In the genomic region with DNA sequence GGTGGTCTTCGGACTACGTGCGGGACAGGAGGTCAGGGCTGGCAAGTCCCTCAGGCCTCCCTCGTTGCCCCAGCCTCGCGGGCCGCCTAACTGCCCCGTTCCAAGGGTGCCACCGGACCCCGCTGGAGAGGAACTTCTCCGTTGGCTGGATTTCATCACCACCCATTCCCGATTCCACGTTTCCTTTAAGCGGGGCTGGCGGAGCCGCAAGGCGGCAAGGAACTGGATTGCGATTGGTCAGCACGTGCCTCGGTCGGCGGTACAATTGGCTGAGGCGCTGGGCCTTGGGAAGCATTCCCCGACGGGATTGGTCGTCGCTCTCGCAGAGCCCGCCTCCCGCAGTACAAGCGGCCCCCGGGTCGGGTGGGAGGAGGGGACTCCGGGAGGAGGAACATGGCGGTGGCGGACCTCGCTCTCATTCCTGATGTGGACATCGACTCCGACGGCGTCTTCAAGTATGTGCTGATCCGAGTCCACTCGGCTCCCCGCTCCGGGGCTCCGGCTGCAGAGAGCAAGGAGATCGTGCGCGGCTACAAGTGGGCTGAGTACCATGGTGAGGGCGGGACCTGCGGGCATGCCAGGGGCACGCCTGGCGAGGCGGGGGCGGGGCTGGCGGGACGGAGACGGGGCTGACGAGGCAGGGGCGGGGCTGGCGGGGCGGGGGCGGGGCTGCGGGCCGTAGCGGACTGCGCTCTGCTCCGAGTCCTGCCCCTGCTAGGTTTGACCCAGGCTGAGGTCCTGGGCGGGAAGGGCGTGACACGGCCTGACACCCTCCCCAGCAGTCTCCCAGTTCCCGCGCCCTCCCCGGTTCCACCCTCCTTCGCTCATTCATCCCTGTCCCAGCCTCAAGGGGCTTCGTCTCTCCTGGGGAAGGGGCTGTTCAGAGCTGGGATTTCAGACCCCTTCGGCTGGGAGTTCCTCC, we compare ENCODE assay signal across 1 cellular context.
TF ChIP-seq lines count a peak whose summit lies in the region.

A gene (plus strand): TSS at position 372 of the 922 bp plus-strand sequence. CDS start 22 bp downstream, at position 394.

TF ChIP-seq in K562, 482 proteins besides CTCF, POLR2A, EP300 and RAD21 (continued from another document and continues in another):
- TF ChIP-seq HCFC1 (IDR thresholded peaks at IDR 0.05; ENCODE audit: low read depth, low read length), result peak; percentile 63
- TF ChIP-seq ZNF668 (CRISPR knock-in tag; IDR thresholded peaks at IDR 0.05), result no peak
- TF ChIP-seq, protein P1, sequence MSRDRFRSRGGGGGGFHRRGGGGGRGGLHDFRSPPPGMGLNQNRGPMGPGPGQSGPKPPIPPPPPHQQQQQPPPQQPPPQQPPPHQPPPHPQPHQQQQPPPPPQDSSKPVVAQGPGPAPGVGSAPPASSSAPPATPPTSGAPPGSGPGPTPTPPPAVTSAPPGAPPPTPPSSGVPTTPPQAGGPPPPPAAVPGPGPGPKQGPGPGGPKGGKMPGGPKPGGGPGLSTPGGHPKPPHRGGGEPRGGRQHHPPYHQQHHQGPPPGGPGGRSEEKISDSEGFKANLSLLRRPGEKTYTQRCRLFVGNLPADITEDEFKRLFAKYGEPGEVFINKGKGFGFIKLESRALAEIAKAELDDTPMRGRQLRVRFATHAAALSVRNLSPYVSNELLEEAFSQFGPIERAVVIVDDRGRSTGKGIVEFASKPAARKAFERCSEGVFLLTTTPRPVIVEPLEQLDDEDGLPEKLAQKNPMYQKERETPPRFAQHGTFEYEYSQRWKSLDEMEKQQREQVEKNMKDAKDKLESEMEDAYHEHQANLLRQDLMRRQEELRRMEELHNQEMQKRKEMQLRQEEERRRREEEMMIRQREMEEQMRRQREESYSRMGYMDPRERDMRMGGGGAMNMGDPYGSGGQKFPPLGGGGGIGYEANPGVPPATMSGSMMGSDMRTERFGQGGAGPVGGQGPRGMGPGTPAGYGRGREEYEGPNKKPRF (IDR thresholded peaks at IDR 0.05; ENCODE audit: low read depth, low read length), result no peak
- TF ChIP-seq, protein P2, sequence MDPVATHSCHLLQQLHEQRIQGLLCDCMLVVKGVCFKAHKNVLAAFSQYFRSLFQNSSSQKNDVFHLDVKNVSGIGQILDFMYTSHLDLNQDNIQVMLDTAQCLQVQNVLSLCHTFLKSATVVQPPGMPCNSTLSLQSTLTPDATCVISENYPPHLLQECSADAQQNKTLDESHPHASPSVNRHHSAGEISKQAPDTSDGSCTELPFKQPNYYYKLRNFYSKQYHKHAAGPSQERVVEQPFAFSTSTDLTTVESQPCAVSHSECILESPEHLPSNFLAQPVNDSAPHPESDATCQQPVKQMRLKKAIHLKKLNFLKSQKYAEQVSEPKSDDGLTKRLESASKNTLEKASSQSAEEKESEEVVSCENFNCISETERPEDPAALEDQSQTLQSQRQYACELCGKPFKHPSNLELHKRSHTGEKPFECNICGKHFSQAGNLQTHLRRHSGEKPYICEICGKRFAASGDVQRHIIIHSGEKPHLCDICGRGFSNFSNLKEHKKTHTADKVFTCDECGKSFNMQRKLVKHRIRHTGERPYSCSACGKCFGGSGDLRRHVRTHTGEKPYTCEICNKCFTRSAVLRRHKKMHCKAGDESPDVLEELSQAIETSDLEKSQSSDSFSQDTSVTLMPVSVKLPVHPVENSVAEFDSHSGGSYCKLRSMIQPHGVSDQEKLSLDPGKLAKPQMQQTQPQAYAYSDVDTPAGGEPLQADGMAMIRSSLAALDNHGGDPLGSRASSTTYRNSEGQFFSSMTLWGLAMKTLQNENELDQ (CRISPR knock-in tag; IDR thresholded peaks at IDR 0.05; ENCODE audit: borderline replicate concordance), result no peak
- TF ChIP-seq, protein P3, sequence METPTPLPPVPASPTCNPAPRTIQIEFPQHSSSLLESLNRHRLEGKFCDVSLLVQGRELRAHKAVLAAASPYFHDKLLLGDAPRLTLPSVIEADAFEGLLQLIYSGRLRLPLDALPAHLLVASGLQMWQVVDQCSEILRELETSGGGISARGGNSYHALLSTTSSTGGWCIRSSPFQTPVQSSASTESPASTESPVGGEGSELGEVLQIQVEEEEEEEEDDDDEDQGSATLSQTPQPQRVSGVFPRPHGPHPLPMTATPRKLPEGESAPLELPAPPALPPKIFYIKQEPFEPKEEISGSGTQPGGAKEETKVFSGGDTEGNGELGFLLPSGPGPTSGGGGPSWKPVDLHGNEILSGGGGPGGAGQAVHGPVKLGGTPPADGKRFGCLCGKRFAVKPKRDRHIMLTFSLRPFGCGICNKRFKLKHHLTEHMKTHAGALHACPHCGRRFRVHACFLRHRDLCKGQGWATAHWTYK (CRISPR knock-in tag; IDR thresholded peaks at IDR 0.05), result peak; percentile 58; the same call in 1 of the 2 replicates
- TF ChIP-seq HNRNPLL (IDR thresholded peaks at IDR 0.05; ENCODE audit: low read depth, low read length, poor library complexity, severe bottlenecking), result peak; percentile 30
- TF ChIP-seq KLF6 (CRISPR knock-in tag; IDR thresholded peaks at IDR 0.05; ENCODE audit: borderline replicate concordance), result no peak
- no peak for TF ChIP-seq CBFB (CRISPR knock-in tag; IDR thresholded peaks at IDR 0.05)
- no peak for TF ChIP-seq ZNF174 (CRISPR knock-in tag; IDR thresholded peaks at IDR 0.05)
- TF ChIP-seq BRCA1 (IDR thresholded peaks at IDR 0.05), result no peak
- no peak for TF ChIP-seq BRCA1 (CRISPR knock-in tag; IDR thresholded peaks at IDR 0.05)
- peak; percentile 15; the same call in 1 of the 2 replicates for TF ChIP-seq ZBTB7A (IDR thresholded peaks at IDR 0.05; ENCODE audit: borderline replicate concordance, control insufficient read depth, low read depth, low read length)
- TF ChIP-seq, protein P4, sequence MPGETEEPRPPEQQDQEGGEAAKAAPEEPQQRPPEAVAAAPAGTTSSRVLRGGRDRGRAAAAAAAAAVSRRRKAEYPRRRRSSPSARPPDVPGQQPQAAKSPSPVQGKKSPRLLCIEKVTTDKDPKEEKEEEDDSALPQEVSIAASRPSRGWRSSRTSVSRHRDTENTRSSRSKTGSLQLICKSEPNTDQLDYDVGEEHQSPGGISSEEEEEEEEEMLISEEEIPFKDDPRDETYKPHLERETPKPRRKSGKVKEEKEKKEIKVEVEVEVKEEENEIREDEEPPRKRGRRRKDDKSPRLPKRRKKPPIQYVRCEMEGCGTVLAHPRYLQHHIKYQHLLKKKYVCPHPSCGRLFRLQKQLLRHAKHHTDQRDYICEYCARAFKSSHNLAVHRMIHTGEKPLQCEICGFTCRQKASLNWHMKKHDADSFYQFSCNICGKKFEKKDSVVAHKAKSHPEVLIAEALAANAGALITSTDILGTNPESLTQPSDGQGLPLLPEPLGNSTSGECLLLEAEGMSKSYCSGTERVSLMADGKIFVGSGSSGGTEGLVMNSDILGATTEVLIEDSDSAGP (CRISPR knock-in tag; IDR thresholded peaks at IDR 0.05), result peak; percentile 95
- peak; percentile 65; the same call in 1 of the 2 replicates for TF ChIP-seq ESRRA (IDR thresholded peaks at IDR 0.05; ENCODE audit: borderline replicate concordance, low read depth)
- peak; percentile 15; the same call in 1 of the 2 replicates for TF ChIP-seq ARID1B (IDR thresholded peaks at IDR 0.05)
- TF ChIP-seq, protein P5, sequence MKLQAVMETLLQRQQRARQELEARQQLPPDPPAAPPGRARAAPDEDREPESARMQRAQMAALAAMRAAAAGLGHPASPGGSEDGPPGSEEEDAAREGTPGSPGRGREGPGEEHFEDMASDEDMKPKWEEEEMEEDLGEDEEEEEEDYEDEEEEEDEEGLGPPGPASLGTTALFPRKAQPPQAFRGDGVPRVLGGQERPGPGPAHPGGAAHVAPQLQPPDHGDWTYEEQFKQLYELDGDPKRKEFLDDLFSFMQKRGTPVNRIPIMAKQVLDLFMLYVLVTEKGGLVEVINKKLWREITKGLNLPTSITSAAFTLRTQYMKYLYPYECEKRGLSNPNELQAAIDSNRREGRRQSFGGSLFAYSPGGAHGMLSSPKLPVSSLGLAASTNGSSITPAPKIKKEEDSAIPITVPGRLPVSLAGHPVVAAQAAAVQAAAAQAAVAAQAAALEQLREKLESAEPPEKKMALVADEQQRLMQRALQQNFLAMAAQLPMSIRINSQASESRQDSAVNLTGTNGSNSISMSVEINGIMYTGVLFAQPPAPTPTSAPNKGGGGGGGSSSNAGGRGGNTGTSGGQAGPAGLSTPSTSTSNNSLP (IDR thresholded peaks at IDR 0.05; ENCODE audit: borderline replicate concordance, low read depth, low read length), result no peak
- TF ChIP-seq STAG1 (CRISPR knock-in tag; IDR thresholded peaks at IDR 0.05; ENCODE audit: borderline replicate concordance), result no peak
- TF ChIP-seq, protein P6, sequence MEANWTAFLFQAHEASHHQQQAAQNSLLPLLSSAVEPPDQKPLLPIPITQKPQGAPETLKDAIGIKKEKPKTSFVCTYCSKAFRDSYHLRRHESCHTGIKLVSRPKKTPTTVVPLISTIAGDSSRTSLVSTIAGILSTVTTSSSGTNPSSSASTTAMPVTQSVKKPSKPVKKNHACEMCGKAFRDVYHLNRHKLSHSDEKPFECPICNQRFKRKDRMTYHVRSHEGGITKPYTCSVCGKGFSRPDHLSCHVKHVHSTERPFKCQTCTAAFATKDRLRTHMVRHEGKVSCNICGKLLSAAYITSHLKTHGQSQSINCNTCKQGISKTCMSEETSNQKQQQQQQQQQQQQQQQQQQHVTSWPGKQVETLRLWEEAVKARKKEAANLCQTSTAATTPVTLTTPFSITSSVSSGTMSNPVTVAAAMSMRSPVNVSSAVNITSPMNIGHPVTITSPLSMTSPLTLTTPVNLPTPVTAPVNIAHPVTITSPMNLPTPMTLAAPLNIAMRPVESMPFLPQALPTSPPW (CRISPR knock-in tag; IDR thresholded peaks at IDR 0.05), result peak; percentile 93
- no peak for TF ChIP-seq ZNF23 (CRISPR knock-in tag; IDR thresholded peaks at IDR 0.05)
- TF ChIP-seq EHMT2 (IDR thresholded peaks at IDR 0.05), result no peak
- TF ChIP-seq, protein P7, sequence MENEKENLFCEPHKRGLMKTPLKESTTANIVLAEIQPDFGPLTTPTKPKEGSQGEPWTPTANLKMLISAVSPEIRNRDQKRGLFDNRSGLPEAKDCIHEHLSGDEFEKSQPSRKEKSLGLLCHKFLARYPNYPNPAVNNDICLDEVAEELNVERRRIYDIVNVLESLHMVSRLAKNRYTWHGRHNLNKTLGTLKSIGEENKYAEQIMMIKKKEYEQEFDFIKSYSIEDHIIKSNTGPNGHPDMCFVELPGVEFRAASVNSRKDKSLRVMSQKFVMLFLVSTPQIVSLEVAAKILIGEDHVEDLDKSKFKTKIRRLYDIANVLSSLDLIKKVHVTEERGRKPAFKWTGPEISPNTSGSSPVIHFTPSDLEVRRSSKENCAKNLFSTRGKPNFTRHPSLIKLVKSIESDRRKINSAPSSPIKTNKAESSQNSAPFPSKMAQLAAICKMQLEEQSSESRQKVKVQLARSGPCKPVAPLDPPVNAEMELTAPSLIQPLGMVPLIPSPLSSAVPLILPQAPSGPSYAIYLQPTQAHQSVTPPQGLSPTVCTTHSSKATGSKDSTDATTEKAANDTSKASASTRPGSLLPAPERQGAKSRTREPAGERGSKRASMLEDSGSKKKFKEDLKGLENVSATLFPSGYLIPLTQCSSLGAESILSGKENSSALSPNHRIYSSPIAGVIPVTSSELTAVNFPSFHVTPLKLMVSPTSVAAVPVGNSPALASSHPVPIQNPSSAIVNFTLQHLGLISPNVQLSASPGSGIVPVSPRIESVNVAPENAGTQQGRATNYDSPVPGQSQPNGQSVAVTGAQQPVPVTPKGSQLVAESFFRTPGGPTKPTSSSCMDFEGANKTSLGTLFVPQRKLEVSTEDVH (IDR thresholded peaks at IDR 0.05; ENCODE audit: low read depth, partially characterized antibody), result peak; percentile 35
- TF ChIP-seq FOXA3 (CRISPR knock-in tag; conservative IDR thresholded peaks at IDR 0.05 in 1 of 2, IDR thresholded peaks at IDR 0.05 in 1 of 2), result no peak
- TF ChIP-seq GATAD2A (IDR thresholded peaks at IDR 0.05), result no peak
- TF ChIP-seq FOS (IDR thresholded peaks at IDR 0.05; ENCODE audit: extremely low read depth, insufficient read length), result peak; percentile 99
- TF ChIP-seq MCM3 (IDR thresholded peaks at IDR 0.05), result no peak
- TF ChIP-seq, protein P8, sequence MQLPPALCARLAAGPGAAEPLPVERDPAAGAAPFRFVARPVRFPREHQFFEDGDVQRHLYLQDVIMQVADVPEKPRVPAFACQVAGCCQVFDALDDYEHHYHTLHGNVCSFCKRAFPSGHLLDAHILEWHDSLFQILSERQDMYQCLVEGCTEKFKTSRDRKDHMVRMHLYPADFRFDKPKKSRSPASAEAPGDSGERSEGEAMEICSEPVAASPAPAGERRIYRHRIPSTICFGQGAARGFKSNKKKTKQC (CRISPR knock-in tag; IDR thresholded peaks at IDR 0.05), result no peak
- TF ChIP-seq, protein P9, sequence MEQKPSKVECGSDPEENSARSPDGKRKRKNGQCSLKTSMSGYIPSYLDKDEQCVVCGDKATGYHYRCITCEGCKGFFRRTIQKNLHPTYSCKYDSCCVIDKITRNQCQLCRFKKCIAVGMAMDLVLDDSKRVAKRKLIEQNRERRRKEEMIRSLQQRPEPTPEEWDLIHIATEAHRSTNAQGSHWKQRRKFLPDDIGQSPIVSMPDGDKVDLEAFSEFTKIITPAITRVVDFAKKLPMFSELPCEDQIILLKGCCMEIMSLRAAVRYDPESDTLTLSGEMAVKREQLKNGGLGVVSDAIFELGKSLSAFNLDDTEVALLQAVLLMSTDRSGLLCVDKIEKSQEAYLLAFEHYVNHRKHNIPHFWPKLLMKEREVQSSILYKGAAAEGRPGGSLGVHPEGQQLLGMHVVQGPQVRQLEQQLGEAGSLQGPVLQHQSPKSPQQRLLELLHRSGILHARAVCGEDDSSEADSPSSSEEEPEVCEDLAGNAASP (IDR thresholded peaks at IDR 0.05), result no peak
- no peak for TF ChIP-seq ZNF232 (CRISPR knock-in tag; IDR thresholded peaks at IDR 0.05)
- TF ChIP-seq POLR2H (tag; IDR thresholded peaks at IDR 0.05; ENCODE audit: low read depth), result peak; percentile 88
- TF ChIP-seq ZNF224 (CRISPR knock-in tag; IDR thresholded peaks at IDR 0.05), result no peak
- TF ChIP-seq ZNF146 (CRISPR knock-in tag; IDR thresholded peaks at IDR 0.05; ENCODE audit: unreplicated experiment), result no peak
- peak; percentile 6 for TF ChIP-seq ZFX (CRISPR knock-in tag; IDR thresholded peaks at IDR 0.05)
- TF ChIP-seq POU5F1 (IDR thresholded peaks at IDR 0.05; ENCODE audit: borderline replicate concordance, low read depth, low read length, partially characterized antibody), result no peak
- no peak for TF ChIP-seq MEF2D (tag; conservative IDR thresholded peaks at IDR 0.05; ENCODE audit: low read depth)
- TF ChIP-seq ATF7 (IDR thresholded peaks at IDR 0.05), result peak; percentile 90
- TF ChIP-seq GATA2 (CRISPR knock-in tag; IDR thresholded peaks at IDR 0.05), result no peak
- TF ChIP-seq, protein P10, sequence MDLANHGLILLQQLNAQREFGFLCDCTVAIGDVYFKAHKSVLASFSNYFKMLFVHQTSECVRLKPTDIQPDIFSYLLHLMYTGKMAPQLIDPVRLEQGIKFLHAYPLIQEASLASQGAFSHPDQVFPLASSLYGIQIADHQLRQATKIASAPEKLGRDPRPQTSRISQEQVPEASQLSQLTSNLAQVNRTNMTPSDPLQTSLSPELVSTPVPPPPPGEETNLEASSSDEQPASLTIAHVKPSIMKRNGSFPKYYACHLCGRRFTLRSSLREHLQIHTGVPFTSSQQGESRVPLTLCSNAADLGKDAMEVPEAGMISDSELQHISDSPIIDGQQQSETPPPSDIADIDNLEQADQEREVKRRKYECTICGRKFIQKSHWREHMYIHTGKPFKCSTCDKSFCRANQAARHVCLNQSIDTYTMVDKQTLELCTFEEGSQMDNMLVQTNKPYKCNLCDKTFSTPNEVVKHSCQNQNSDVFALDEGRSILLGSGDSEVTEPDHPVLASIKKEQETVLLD (IDR thresholded peaks at IDR 0.05), result no peak
- no peak for TF ChIP-seq ZBTB1 (CRISPR knock-in tag; IDR thresholded peaks at IDR 0.05; ENCODE audit: borderline replicate concordance, low read depth)
- TF ChIP-seq, protein P11, sequence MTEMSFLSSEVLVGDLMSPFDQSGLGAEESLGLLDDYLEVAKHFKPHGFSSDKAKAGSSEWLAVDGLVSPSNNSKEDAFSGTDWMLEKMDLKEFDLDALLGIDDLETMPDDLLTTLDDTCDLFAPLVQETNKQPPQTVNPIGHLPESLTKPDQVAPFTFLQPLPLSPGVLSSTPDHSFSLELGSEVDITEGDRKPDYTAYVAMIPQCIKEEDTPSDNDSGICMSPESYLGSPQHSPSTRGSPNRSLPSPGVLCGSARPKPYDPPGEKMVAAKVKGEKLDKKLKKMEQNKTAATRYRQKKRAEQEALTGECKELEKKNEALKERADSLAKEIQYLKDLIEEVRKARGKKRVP (CRISPR knock-in tag; IDR thresholded peaks at IDR 0.05), result peak; percentile 94
